In the genomic region with DNA sequence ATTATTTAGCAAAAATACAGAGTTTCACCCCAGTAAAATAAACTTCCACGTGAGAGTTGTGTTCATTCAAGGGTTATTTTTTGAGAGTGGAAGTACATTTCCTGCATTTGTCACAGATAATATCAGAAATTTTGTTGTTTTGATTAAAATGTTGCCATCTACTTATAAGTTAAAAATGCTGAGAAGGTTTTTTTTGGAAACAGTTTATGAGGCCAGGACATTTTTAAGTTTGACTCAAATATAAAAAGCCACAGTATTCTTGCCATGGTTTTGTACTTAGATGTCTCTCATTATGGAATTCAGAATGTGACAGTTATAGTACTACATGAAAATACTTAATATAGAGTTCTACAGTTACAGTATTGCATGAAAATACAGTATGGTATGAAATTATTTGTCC, we compare ENCODE assay signal across 36 cellular contexts.
"Had no signal": no experiment of that assay in that cellular context is flagged by ENCODE, and none has a peak within 500 bp of the region (broad histone marks: within the 10 kb centered on the region; RNA-seq: fewer than 3 reads in every experiment).

No MANE protein-coding gene starts in this region.

- H3K27me3 ChIP-seq: MG63, SJSA1 had no signal

- H3K9me3 Mint-ChIP-seq: activated B cell treated with CpG ODN at 0.5 μM for 24 hours; activated CD4-positive, alpha-beta memory T cell treated with anti-CD3 and anti-CD28 coated beads for 36 hours; activated naive CD4-positive, alpha-beta T cell treated with anti-CD3 and anti-CD28 coated beads for 36 hours; activated naive CD8-positive, alpha-beta T cell treated with anti-CD3 and anti-CD28 coated beads for 36 hours; activated T-cell treated with anti-CD3 and anti-CD28 coated beads, Interleukin-2, amount 50 U/mL, for 4 hours; activated T-helper 1 cell treated with anti-CD3 and anti-CD28 coated beads, Interleukin-12 subunit alpha, Interleukin-12 subunit beta, Interleukin-2, Interleukin-4 antibody, amounts not matched to agents 30 ng/mL and 10 ng/mL and 1 ng/mL, durations not matched to agents 14 hours and 24 hours and 36 hours had no signal

- ATAC-seq: activated T-cell treated with anti-CD3 and anti-CD28 coated beads, Interleukin-2, amount 50 U/mL, for 4 hours; Panc1 had no signal

- H3K4me1 Mint-ChIP-seq: activated B cell treated with CpG ODN at 0.5 μM for 24 hours had no signal

- H3K27me3 Mint-ChIP-seq: activated B cell treated with CpG ODN at 0.5 μM for 24 hours; activated CD4-positive, alpha-beta memory T cell treated with anti-CD3 and anti-CD28 coated beads for 36 hours; activated naive CD8-positive, alpha-beta T cell treated with anti-CD3 and anti-CD28 coated beads for 36 hours had no signal

- H3K4me1 ChIP-seq: SJSA1 had no signal

- H3K27ac Mint-ChIP-seq: activated B cell treated with CpG ODN at 0.5 μM for 24 hours; activated CD4-positive, alpha-beta memory T cell treated with anti-CD3 and anti-CD28 coated beads for 36 hours; activated naive CD4-positive, alpha-beta T cell treated with anti-CD3 and anti-CD28 coated beads for 36 hours; activated naive CD8-positive, alpha-beta T cell treated with anti-CD3 and anti-CD28 coated beads for 36 hours; activated T-helper 1 cell treated with anti-CD3 and anti-CD28 coated beads, Interleukin-12 subunit alpha, Interleukin-12 subunit beta, Interleukin-2, Interleukin-4 antibody, amounts not matched to agents 30 ng/mL and 10 ng/mL and 1 ng/mL, durations not matched to agents 14 hours and 24 hours and 36 hours had no signal

- H3K9me3 ChIP-seq: MG63, SJSA1 had no signal

- FAIRE-seq: colon had no signal

- DNase-seq: activated B cell treated with CpG ODN at 0.5 μM for 24 hours; activated CD4-positive, alpha-beta memory T cell treated with anti-CD3 and anti-CD28 coated beads for 36 hours; activated CD4-positive, alpha-beta T cell treated with anti-CD3 and anti-CD28 coated beads for 4 hours; activated CD4-positive, alpha-beta T cell treated with anti-CD3 and anti-CD28 coated beads, Interleukin-2, amount 50 U/mL, for 1 hour; activated CD4-positive, CD25-positive, alpha-beta regulatory T cell treated with anti-CD3 and anti-CD28 coated beads, Interleukin-2, amount 50 U/mL, for 72 hours; activated CD8-positive, alpha-beta memory T cell treated with anti-CD3 and anti-CD28 coated beads, Interleukin-2, amount 50 U/mL, for 4 hours; activated gamma-delta T cell treated with Interleukin-2 at 50 U/mL for 16 hours; activated naive CD4-positive, alpha-beta T cell treated with anti-CD3 and anti-CD28 coated beads for 36 hours; activated naive CD8-positive, alpha-beta T cell treated with anti-CD3 and anti-CD28 coated beads for 36 hours; activated T-cell treated with anti-CD3 and anti-CD28 coated beads for 4 hours; activated T-cell treated with anti-CD3 and anti-CD28 coated beads, Interleukin-2, amount 50 U/mL, for 4 hours; amniotic stem cell; aorta; cerebellar nuclear complex; Kasumi-1; MG63; NCI-H1105; NCI-H1417 treated with DMSO at 0.1 percent for 48 hours; NCI-H1694; NCI-H1930; NCI-H2081 treated with DMSO at 0.1 percent for 48 hours; NCI-H226; NCI-H446 treated with DMSO at 0.1 percent for 48 hours; NCI-H524; NCI-H69; NCI-H82; SHP77 treated with DMSO at 0.1 percent for 48 hours; SW 1271; T-helper 1 cell; T-helper 2 cell; T-helper 9 cell had no signal

- H3K4me3 Mint-ChIP-seq: activated B cell treated with CpG ODN at 0.5 μM for 24 hours; activated CD4-positive, alpha-beta memory T cell treated with anti-CD3 and anti-CD28 coated beads for 36 hours; activated naive CD4-positive, alpha-beta T cell treated with anti-CD3 and anti-CD28 coated beads for 36 hours; activated naive CD8-positive, alpha-beta T cell treated with anti-CD3 and anti-CD28 coated beads for 36 hours; activated T-cell treated with anti-CD3 and anti-CD28 coated beads, Interleukin-2, amount 50 U/mL, for 4 hours; activated T-helper 1 cell treated with anti-CD3 and anti-CD28 coated beads, Interleukin-12 subunit alpha, Interleukin-12 subunit beta, Interleukin-2, Interleukin-4 antibody, amounts not matched to agents 30 ng/mL and 10 ng/mL and 1 ng/mL, durations not matched to agents 14 hours and 24 hours and 36 hours had no signal

- H3K27ac ChIP-seq: SJSA1, VCaP had no signal

- H3K4me3 ChIP-seq: MG63, SJSA1 had no signal
